In genomic region chr15:63465104-63465503, GRCh38 we compare ENCODE assay signal across 14 cellular contexts. TPM values are rescaled to one million over a fixed set of nuclear protein-coding genes. Genes with fewer than 3 reads are reported as not detected.
DNase-seq lines count a peak whose midpoint lies in the region; ATAC-seq and TF ChIP-seq lines count a peak whose summit lies in the region.
"Had no signal": no experiment of that assay in that cellular context is flagged by ENCODE, and none has a peak within 500 bp of the region (broad histone marks: within the 10 kb centered on the region; RNA-seq: fewer than 3 reads in every experiment).

No MANE protein-coding gene starts in this region.

- H3F3A ChIP-seq in SK-N-SH (replicated peaks; ENCODE audit: insufficient read depth), result peaks cover 9% of the 10 kb centered on the region

- no peaks in the 10 kb centered on the region for H4K20me1 ChIP-seq in SK-N-SH (ENCODE audit: insufficient read depth)

- H2AFZ ChIP-seq in SK-N-SH (ENCODE audit: low read depth), result no peak overlapping the region

- intact Hi-C loops in left colon (cut with DNase I, micrococcal nuclease), result loop anchor here in 1 of 2 donors (5.0 kb wide), 1 partner anchor 132 kb away; the partner anchor contains the start of gene FBXL22

- DNase-seq in AG08396 (ENCODE audit: low spot score), result peak; percentile 48
- DNase-seq in HT1080 (ENCODE audit: low read depth), result peak; percentile 32
- DNase-seq in left colon, result no peak
- DNase-seq in Peyer's patch, result no peak
- DNase-seq in SK-N-SH, result no peak
- DNase-seq in stimulated activated naive CD8-positive, alpha-beta T cell treated with anti-CD3 and anti-CD28 coated beads, Interleukin-15, amount 100 ng/mL, for 72 hours, result no peak
- DNase-seq: activated naive CD8-positive, alpha-beta T cell treated with anti-CD3 and anti-CD28 coated beads, Interleukin-2, amount 10 ng/mL, durations not matched to agents 7 days and 5 days; C1 segment of cervical spinal cord; effector CD8-positive, alpha-beta T cell; NCI-H510A treated with DMSO at 0.1 percent for 48 hours; pancreas had no signal

- POLR2A ChIA-PET in SK-N-SH (lab: Yijun Ruan, JAX), result no interaction called here

- peak overlapping the region; percentile 32 to 95 (median 80) for H3K27ac Mint-ChIP-seq in brain
- no peak overlapping the region for H3K27ac Mint-ChIP-seq in stimulated activated naive CD8-positive, alpha-beta T cell treated with anti-CD3 and anti-CD28 coated beads, Interleukin-15, amount 100 ng/mL, for 72 hours
- H3K27ac Mint-ChIP-seq: activated naive CD8-positive, alpha-beta T cell treated with anti-CD3 and anti-CD28 coated beads, Interleukin-2, amount 10 ng/mL, durations not matched to agents 7 days and 5 days; mesothelial cell of epicardium had no signal

- H3K4me3 ChIP-seq in Peyer's patch (no peak overlapping the region), SK-N-SH (ENCODE audit: low read depth in 2 of 2, low read length in 1 of 2) (no peak overlapping the region)
- H3K4me3 ChIP-seq: pancreas had no signal

- no peak for TF ChIP-seq EP300 in SK-N-SH (IDR thresholded peaks at IDR 0.05; ENCODE audit: borderline replicate concordance in 1 of 2, low read depth in 1 of 2, low read length in 1 of 2)

- no peak overlapping the region for H3K9ac ChIP-seq in SK-N-SH

- no peak overlapping the region for H3K4me2 ChIP-seq in SK-N-SH

- H3K27ac ChIP-seq in Peyer's patch, result peak overlapping the region in 1 of 4 donors; percentile 10
- H3K27ac ChIP-seq in SK-N-SH (ENCODE audit: low read depth in 2 of 2, low read length in 1 of 2), result no peak overlapping the region
- H3K27ac ChIP-seq: pancreas had no signal

- H3K79me2 ChIP-seq in SK-N-SH (ENCODE audit: insufficient read depth), result no peaks in the 10 kb centered on the region

- TF ChIP-seq POLR2A in Peyer's patch (IDR thresholded peaks at IDR 0.05), result no peak

- no peaks in the 10 kb centered on the region for H3K36me3 ChIP-seq in Peyer's patch
- no peaks in the 10 kb centered on the region for H3K36me3 ChIP-seq in SK-N-SH (replicated peaks in 1 of 2; ENCODE audit: control insufficient read depth in 1 of 2, insufficient read depth in 2 of 2, low read length in 1 of 2)
- H3K36me3 ChIP-seq: pancreas had no signal

- H3K4me1 ChIP-seq in Peyer's patch (peaks cover 0 to 60% (median 6%) of the 10 kb centered on the region in 4 donors), SK-N-SH (ENCODE audit: control insufficient read depth in 1 of 2, insufficient read depth in 2 of 2, low read depth in 1 of 2, low read length in 1 of 2) (peaks cover 9 to 15% of the 10 kb centered on the region in 2 experiments; a peak in 2 of 4 replicates)

- H3K4me3 Mint-ChIP-seq in brain, result peak overlapping the region in 3 of 5 experiments; percentile 1 to 53 (median 50)
- no peak overlapping the region for H3K4me3 Mint-ChIP-seq in stimulated activated naive CD8-positive, alpha-beta T cell treated with anti-CD3 and anti-CD28 coated beads, Interleukin-15, amount 100 ng/mL, for 72 hours
- H3K4me3 Mint-ChIP-seq: activated naive CD8-positive, alpha-beta T cell treated with anti-CD3 and anti-CD28 coated beads, Interleukin-2, amount 10 ng/mL, durations not matched to agents 7 days and 5 days; mesothelial cell of epicardium had no signal

- H3K4me1 Mint-ChIP-seq in brain, result peaks cover 75% of the 10 kb centered on the region
- peaks cover 26% of the 10 kb centered on the region for H3K4me1 Mint-ChIP-seq in stimulated activated naive CD8-positive, alpha-beta T cell treated with anti-CD3 and anti-CD28 coated beads, Interleukin-15, amount 100 ng/mL, for 72 hours

- CTCF ChIA-PET in SK-N-SH (lab: Yijun Ruan, JAX), result interaction anchor here (1.1 to 2.7 kb wide), 3 partner anchors 22 to 177 kb away, joined by 4 to 22 read pairs (median 6); no protein-coding TSS in a partner anchor

- ATAC-seq in left colon (peak; percentile 24), GM18861 (IDR thresholded peaks at IDR 0.05; ENCODE audit: unreplicated experiment) (no peak)
- no peak for ATAC-seq in stimulated activated naive CD8-positive, alpha-beta T cell treated with anti-CD3 and anti-CD28 coated beads, Interleukin-15, amount 100 ng/mL, for 72 hours
- ATAC-seq: pancreas had no signal

- H3K9me3 ChIP-seq in Peyer's patch (no peaks in the 10 kb centered on the region), SK-N-SH (no peaks in the 10 kb centered on the region)
- H3K9me3 ChIP-seq: pancreas had no signal

- no peak for TF ChIP-seq CTCF in brain (conservative IDR thresholded peaks at IDR 0.05)
- TF ChIP-seq CTCF in Peyer's patch (IDR thresholded peaks at IDR 0.05), result no peak
- no peak for TF ChIP-seq CTCF in SK-N-SH (IDR thresholded peaks at IDR 0.05)

- H3K36me3 Mint-ChIP-seq in brain, result no peaks in the 10 kb centered on the region
- H3K36me3 Mint-ChIP-seq: activated naive CD8-positive, alpha-beta T cell treated with anti-CD3 and anti-CD28 coated beads, Interleukin-2, amount 10 ng/mL, durations not matched to agents 7 days and 5 days; mesothelial cell of epicardium had no signal

- peaks cover 3% of the 10 kb centered on the region for H3K27me3 Mint-ChIP-seq in brain
- H3K27me3 Mint-ChIP-seq in stimulated activated naive CD8-positive, alpha-beta T cell treated with anti-CD3 and anti-CD28 coated beads, Interleukin-15, amount 100 ng/mL, for 72 hours, result no peaks in the 10 kb centered on the region

- no peaks in the 10 kb centered on the region for H3K9me2 ChIP-seq in SK-N-SH

- no peak for TF ChIP-seq RAD21 in SK-N-SH (IDR thresholded peaks at IDR 0.05; ENCODE audit: low read length)

- H3K9me3 Mint-ChIP-seq in brain, result peaks cover 0 to 9% (median 5%) of the 10 kb centered on the region in 5 experiments
- H3K9me3 Mint-ChIP-seq in stimulated activated naive CD8-positive, alpha-beta T cell treated with anti-CD3 and anti-CD28 coated beads, Interleukin-15, amount 100 ng/mL, for 72 hours, result no peaks in the 10 kb centered on the region
- H3K9me3 Mint-ChIP-seq: mesothelial cell of epicardium had no signal

- H3K27me3 ChIP-seq in Peyer's patch, result no peaks in the 10 kb centered on the region
- no peaks in the 10 kb centered on the region for H3K27me3 ChIP-seq in SK-N-SH (ENCODE audit: insufficient read depth)
- H3K27me3 ChIP-seq: pancreas had no signal

TF ChIP-seq in SK-N-SH, 30 proteins besides CTCF, POLR2A, EP300 and RAD21 (continues in another document):
- TF ChIP-seq, protein P1, sequence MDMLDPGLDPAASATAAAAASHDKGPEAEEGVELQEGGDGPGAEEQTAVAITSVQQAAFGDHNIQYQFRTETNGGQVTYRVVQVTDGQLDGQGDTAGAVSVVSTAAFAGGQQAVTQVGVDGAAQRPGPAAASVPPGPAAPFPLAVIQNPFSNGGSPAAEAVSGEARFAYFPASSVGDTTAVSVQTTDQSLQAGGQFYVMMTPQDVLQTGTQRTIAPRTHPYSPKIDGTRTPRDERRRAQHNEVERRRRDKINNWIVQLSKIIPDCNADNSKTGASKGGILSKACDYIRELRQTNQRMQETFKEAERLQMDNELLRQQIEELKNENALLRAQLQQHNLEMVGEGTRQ (IDR thresholded peaks at IDR 0.05; ENCODE audit: borderline replicate concordance, low read depth, low read length), result no peak
- TF ChIP-seq TCF12 (IDR thresholded peaks at IDR 0.05) (no peak), FOSL2 (IDR thresholded peaks at IDR 0.05; ENCODE audit: borderline replicate concordance, low read depth) (no peak), MEF2A (IDR thresholded peaks at IDR 0.05; ENCODE audit: borderline replicate concordance, low read depth) (no peak), YY1 (IDR thresholded peaks at IDR 0.05; ENCODE audit: low read depth) (no peak), CHD2 (IDR thresholded peaks at IDR 0.05; ENCODE audit: low read length, partially characterized antibody) (no peak), SIN3A (IDR thresholded peaks at IDR 0.05; ENCODE audit: borderline replicate concordance, low read depth, low read length) (no peak)
- TF ChIP-seq, protein P2, sequence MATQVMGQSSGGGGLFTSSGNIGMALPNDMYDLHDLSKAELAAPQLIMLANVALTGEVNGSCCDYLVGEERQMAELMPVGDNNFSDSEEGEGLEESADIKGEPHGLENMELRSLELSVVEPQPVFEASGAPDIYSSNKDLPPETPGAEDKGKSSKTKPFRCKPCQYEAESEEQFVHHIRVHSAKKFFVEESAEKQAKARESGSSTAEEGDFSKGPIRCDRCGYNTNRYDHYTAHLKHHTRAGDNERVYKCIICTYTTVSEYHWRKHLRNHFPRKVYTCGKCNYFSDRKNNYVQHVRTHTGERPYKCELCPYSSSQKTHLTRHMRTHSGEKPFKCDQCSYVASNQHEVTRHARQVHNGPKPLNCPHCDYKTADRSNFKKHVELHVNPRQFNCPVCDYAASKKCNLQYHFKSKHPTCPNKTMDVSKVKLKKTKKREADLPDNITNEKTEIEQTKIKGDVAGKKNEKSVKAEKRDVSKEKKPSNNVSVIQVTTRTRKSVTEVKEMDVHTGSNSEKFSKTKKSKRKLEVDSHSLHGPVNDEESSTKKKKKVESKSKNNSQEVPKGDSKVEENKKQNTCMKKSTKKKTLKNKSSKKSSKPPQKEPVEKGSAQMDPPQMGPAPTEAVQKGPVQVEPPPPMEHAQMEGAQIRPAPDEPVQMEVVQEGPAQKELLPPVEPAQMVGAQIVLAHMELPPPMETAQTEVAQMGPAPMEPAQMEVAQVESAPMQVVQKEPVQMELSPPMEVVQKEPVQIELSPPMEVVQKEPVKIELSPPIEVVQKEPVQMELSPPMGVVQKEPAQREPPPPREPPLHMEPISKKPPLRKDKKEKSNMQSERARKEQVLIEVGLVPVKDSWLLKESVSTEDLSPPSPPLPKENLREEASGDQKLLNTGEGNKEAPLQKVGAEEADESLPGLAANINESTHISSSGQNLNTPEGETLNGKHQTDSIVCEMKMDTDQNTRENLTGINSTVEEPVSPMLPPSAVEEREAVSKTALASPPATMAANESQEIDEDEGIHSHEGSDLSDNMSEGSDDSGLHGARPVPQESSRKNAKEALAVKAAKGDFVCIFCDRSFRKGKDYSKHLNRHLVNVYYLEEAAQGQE (IDR thresholded peaks at IDR 0.05; ENCODE audit: low read depth, low read length), result no peak

RNA-seq across cellular contexts. Expression of gene USP3, which starts 39.3 kb away (rescaled TPM):
- 31.1 and 38.0 TPM in 2 replicates for total RNA-seq in HT1080 (2014; rRNA removed; shearing (Covaris generic))
- polyA plus RNA-seq in HT1080 (2015; cell fraction: cytosol; rRNA removed), result 33.9 and 50.6 TPM in 2 replicates
- polyA plus RNA-seq in HT1080 (2015; cell fraction: nucleus; rRNA removed), result 60.2 and 69.7 TPM in 2 replicates
- polyA plus RNA-seq in brain (ENCODE audit: insufficient read depth, low read depth, low replicate concordance) (20.7 TPM), SK-N-SH (2012; rRNA removed) (9.3 and 10.8 TPM in 2 replicates)
- total RNA-seq in left colon (10 to 100 TPM; 74.7 to 79.9 TPM), Peyer's patch (10 to 100 TPM; 67.8 to 86.1 (median 76.9) TPM)
- 9.3 and 9.6 TPM in 2 replicates for polyA plus RNA-seq in SK-N-SH (2012; cell fraction: cytosol; rRNA removed)
- polyA plus RNA-seq in SK-N-SH (2012; cell fraction: nucleus; rRNA removed), result 45.6 and 46.7 TPM in 2 replicates

Comparison
In these comparisons a context has a peak if more than half of its experiments do, and no peak if none do; other contexts are left out.
1. DNase-seq: peak in AG08396 (single experiment) and HT1080 (single experiment); none in left colon (0 of 2), Peyer's patch (0 of 3), SK-N-SH (single experiment) and stimulated activated naive CD8-positive, alpha-beta T cell treated with anti-CD3 and anti-CD28 coated beads, Interleukin-15, amount 100 ng/mL, for 72 hours (0 of 2).
2. H3K27ac Mint-ChIP-seq: peak in brain (5 of 5); none in stimulated activated naive CD8-positive, alpha-beta T cell treated with anti-CD3 and anti-CD28 coated beads, Interleukin-15, amount 100 ng/mL, for 72 hours (0 of 2).
3. H3K4me3 Mint-ChIP-seq: peak in brain (3 of 5); none in stimulated activated naive CD8-positive, alpha-beta T cell treated with anti-CD3 and anti-CD28 coated beads, Interleukin-15, amount 100 ng/mL, for 72 hours (0 of 2).